In the genomic region with DNA sequence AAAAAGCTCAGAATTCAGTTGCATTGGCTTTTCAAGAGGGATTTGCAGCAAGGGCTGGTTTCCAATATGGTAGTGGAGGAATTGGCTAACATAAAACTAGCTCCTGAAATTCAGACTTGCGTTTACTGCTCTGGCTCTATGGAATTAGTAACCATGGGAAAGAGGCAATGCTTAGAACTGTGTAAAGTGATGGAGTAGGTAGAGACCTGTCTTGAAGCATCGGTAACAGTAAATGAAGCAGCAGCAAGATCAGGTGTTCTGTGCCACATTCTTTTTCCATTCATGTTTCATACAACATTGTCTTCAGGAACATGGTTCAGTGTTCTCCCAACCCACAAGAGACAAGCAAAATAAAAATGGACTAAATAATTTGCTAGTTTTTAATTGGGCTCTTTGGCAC, we compare ENCODE assay signal across 21 cellular contexts. TPM values are rescaled to one million over a fixed set of nuclear protein-coding genes. Genes with fewer than 3 reads are reported as not detected.
DNase-seq lines count a peak whose midpoint lies in the region; ATAC-seq and TF ChIP-seq lines count a peak whose summit lies in the region.
"Had no signal": no experiment of that assay in that cellular context is flagged by ENCODE, and none has a peak within 500 bp of the region (broad histone marks: within the 10 kb centered on the region; RNA-seq: fewer than 3 reads in every experiment).

No MANE protein-coding gene starts in this region.

- H3K27me3 ChIP-seq in osteoblast (ENCODE audit: insufficient read depth, low read length): peaks cover 50% of the 10 kb centered on the region

- H3K79me2 ChIP-seq in osteoblast (ENCODE audit: insufficient read depth, low read length): no peaks in the 10 kb centered on the region
- H3K79me2 ChIP-seq: hepatocyte had no signal

- no peaks in the 10 kb centered on the region for H3K36me3 ChIP-seq in osteoblast (ENCODE audit: insufficient read depth, low read length)
- H3K36me3 ChIP-seq: gastrocnemius medialis, Peyer's patch had no signal

- no peak overlapping the region for H3K4me2 ChIP-seq in osteoblast (ENCODE audit: insufficient read depth, low read length)
- H3K4me2 ChIP-seq: hepatocyte had no signal

- CTCF ChIA-PET in activated B cell treated with CpG ODN at 0.5 μM for 24 hours (lab: Charles Lee): interaction anchor here (0.8 to 2.5 kb wide), 6 partner anchors 9 to 209 kb away, joined by 3 to 8 read pairs (median 4); no protein-coding TSS in a partner anchor

- H3K4me3 Mint-ChIP-seq in activated T-cell treated with anti-CD3 and anti-CD28 coated beads, Interleukin-2, amount 50 U/mL, for 24 hours: peak overlapping the region; percentile 77
- H3K4me3 Mint-ChIP-seq in activated B cell treated with CpG ODN at 0.5 μM for 24 hours: no peak overlapping the region
- H3K4me3 Mint-ChIP-seq: dendritic cell treated with granulocyte-macrophage colony-stimulating factor and Interleukin-4, amounts not matched to agents 40 ng/mL and 50 ng/mL, for 4 days; HFFc6 had no signal

- peaks cover 92% of the 10 kb centered on the region for H3K36me3 Mint-ChIP-seq in activated T-cell treated with anti-CD3 and anti-CD28 coated beads, Interleukin-2, amount 50 U/mL, for 24 hours (ENCODE audit: low read depth)
- peaks cover 89% of the 10 kb centered on the region for H3K36me3 Mint-ChIP-seq in activated B cell treated with CpG ODN at 0.5 μM for 24 hours (ENCODE audit: low read depth)

- intact Hi-C loops in activated B cell treated with CpG ODN at 0.5 μM for 24 hours (cut with micrococcal nuclease): no loop called here

- H2AFZ ChIP-seq in osteoblast (ENCODE audit: low read length): no peak overlapping the region
- H2AFZ ChIP-seq: hepatocyte had no signal

- no peaks in the 10 kb centered on the region for H3K27me3 Mint-ChIP-seq in activated T-cell treated with anti-CD3 and anti-CD28 coated beads, Interleukin-2, amount 50 U/mL, for 24 hours
- H3K27me3 Mint-ChIP-seq in activated B cell treated with CpG ODN at 0.5 μM for 24 hours: no peaks in the 10 kb centered on the region
- H3K27me3 Mint-ChIP-seq: activated naive CD8-positive, alpha-beta T cell treated with anti-CD3 and anti-CD28 coated beads, Interleukin-2, amount 10 ng/mL, durations not matched to agents 7 days and 5 days had no signal

- ATAC-seq in activated B cell treated with CpG ODN at 0.5 μM for 24 hours (ENCODE audit: low read depth): no peak
- ATAC-seq: gastrocnemius medialis had no signal

- TF ChIP-seq CTCF in activated B cell treated with CpG ODN at 0.5 μM for 24 hours (IDR thresholded peaks at IDR 0.05) (no peak), osteoblast (IDR thresholded peaks at IDR 0.05; ENCODE audit: extremely low read depth, low read depth, low read length) (no peak)

- H3K4me1 ChIP-seq in osteoblast (ENCODE audit: insufficient read depth, low read length): no peaks in the 10 kb centered on the region

- H3K27ac Mint-ChIP-seq in activated T-cell treated with anti-CD3 and anti-CD28 coated beads, Interleukin-2, amount 50 U/mL, for 24 hours: peak overlapping the region; percentile 92
- H3K27ac Mint-ChIP-seq in activated B cell treated with CpG ODN at 0.5 μM for 24 hours: peak overlapping the region; percentile 72
- H3K27ac Mint-ChIP-seq: dendritic cell treated with granulocyte-macrophage colony-stimulating factor and Interleukin-4, amounts not matched to agents 40 ng/mL and 50 ng/mL, for 4 days; HFFc6 had no signal

- POLR2A ChIA-PET in activated B cell treated with CpG ODN at 0.5 μM for 24 hours (lab: Charles Lee): interaction anchor here (0.7 to 2.3 kb wide), 10 partner anchors 8 to 214 kb away, joined by 3 to 12 read pairs (median 4); partner anchors contain the start of gene DUSP22

- no peaks in the 10 kb centered on the region for H4K20me1 ChIP-seq in osteoblast (ENCODE audit: insufficient read depth, low read length)

- no peak overlapping the region for H3K27ac ChIP-seq in osteoblast (ENCODE audit: low read depth, low read length)
- H3K27ac ChIP-seq: gastrocnemius medialis, hepatocyte had no signal

- H3K9me3 ChIP-seq in osteoblast (ENCODE audit: low read depth, low read length): no peaks in the 10 kb centered on the region
- H3K9me3 ChIP-seq: gastrocnemius medialis, Peyer's patch had no signal

- DNase-seq in activated T-cell treated with anti-CD3 and anti-CD28 coated beads, Interleukin-2, amount 50 U/mL, for 24 hours: no peak
- DNase-seq in activated T-cell treated with anti-CD3 and anti-CD28 coated beads, Interleukin-2, amount 50 U/mL, for 1 hour: no peak
- DNase-seq in activated B cell treated with CpG ODN at 0.5 μM for 24 hours: no peak
- peak; percentile 19 for DNase-seq in osteoblast (ENCODE audit: insufficient read length, low spot score, missing footprints)
- no peak for DNase-seq in SHP77 (lab: John Stamatoyannopoulos, UW)
- no peak for DNase-seq in NOMO-1 (lab: John Stamatoyannopoulos, UW; ENCODE audit: unreplicated experiment in 2 of 2)
- no peak for DNase-seq in NCI-H2171 (lab: John Stamatoyannopoulos, UW)
- DNase-seq: activated naive CD8-positive, alpha-beta T cell treated with anti-CD3 and anti-CD28 coated beads, Interleukin-2, amount 10 ng/mL, durations not matched to agents 7 days and 5 days; C1 segment of cervical spinal cord; central memory CD4-positive, alpha-beta T cell; gastrocnemius medialis; HFFc6; mesenchymal stem cell; NCI-H2107; NCI-H510A; NK-92 treated with Interleukin-12 subunit alpha and Interleukin-12 subunit beta, amount 100 ng/mL, for 24 hours; occipital lobe; Peyer's patch had no signal

- H3K4me1 Mint-ChIP-seq in activated T-cell treated with anti-CD3 and anti-CD28 coated beads, Interleukin-2, amount 50 U/mL, for 24 hours (ENCODE audit: low read depth): peaks cover 78% of the 10 kb centered on the region
- peaks cover 87% of the 10 kb centered on the region for H3K4me1 Mint-ChIP-seq in activated B cell treated with CpG ODN at 0.5 μM for 24 hours

- H3K4me3 ChIP-seq in GM08714 (ENCODE audit: low read length): peak overlapping the region; percentile 18; the same call in 1 of the 2 replicates
- H3K4me3 ChIP-seq in osteoblast (ENCODE audit: insufficient read depth, low read length): no peak overlapping the region
- H3K4me3 ChIP-seq: gastrocnemius medialis, hepatocyte, Peyer's patch had no signal

- no peaks in the 10 kb centered on the region for H3K9me3 Mint-ChIP-seq in activated T-cell treated with anti-CD3 and anti-CD28 coated beads, Interleukin-2, amount 50 U/mL, for 24 hours
- no peaks in the 10 kb centered on the region for H3K9me3 Mint-ChIP-seq in activated B cell treated with CpG ODN at 0.5 μM for 24 hours
- H3K9me3 Mint-ChIP-seq: activated naive CD8-positive, alpha-beta T cell treated with anti-CD3 and anti-CD28 coated beads, Interleukin-2, amount 10 ng/mL, durations not matched to agents 7 days and 5 days; dendritic cell treated with granulocyte-macrophage colony-stimulating factor and Interleukin-4, amounts not matched to agents 40 ng/mL and 50 ng/mL, for 4 days had no signal

RNA-seq across cellular contexts. Expression of gene IRF4, which starts 6.5 kb away (rescaled TPM):
- total RNA-seq in activated B cell treated with CpG ODN at 0.5 μM for 24 hours (417 and 426 TPM in 2 replicates), osteoblast (under 0.01 TPM in 2 replicates)
- total RNA-seq: HFFc6 had no signal

Comparison
In these comparisons a context has a peak if more than half of its experiments do, and no peak if none do; other contexts are left out.
1. RNA of gene IRF4, which starts 6.5 kb away (total RNA-seq): 417 to 426 TPM in activated B cell treated with CpG ODN at 0.5 μM for 24 hours; under 0.01 TPM in osteoblast; every median in the first group is over 100 times any median in the second.